ENCODE assay signal across 1 cellular context in the genomic region with DNA sequence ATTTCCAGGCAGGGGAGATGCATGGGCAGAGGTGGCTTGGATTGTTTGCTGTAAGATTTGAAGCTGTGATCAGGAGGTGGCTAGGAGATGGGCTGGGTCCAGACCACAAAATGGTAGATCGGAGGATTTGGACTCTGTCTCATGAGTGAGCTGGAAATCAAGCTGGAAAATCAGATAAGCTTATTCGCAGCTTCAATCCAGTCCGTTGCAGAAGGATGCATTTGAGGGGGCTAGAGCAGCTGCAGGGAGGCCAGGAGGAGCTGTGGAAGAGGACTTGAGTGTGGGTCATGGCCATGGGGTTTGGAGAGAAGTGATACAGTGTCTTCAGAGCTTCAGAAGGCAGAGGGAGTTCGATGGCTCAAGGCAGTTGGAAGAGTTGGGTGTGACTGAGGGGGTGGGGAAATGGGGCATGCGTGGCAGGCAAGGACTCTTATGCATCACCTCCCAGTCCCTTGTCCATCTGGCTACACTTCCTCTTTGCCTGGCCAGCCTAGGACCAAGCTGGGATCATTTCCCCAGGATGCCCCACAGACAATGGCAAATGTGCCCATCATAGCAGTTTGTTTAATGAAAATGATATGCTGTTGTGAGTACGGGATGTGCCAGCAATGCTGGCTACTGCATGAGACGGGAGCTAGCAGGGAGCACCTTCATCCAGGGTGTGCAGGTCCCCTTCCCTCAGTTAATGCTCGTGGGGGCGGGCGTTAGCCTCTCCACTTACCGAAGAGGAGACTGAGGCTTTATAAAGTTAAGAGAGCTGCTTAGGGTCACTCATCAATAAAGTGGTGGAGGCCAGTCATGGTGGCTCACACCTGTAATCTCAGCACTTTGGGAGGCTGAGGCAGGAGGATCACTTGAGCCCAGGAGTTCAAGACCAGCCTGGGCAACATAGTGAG.
TF ChIP-seq lines count a peak whose summit lies in the region.

No MANE protein-coding gene starts in this region.

TF ChIP-seq in GM23338, 12 proteins besides CTCF, POLR2A, EP300 and RAD21 (continued from another document):
- TF ChIP-seq JUNB (IDR thresholded peaks at IDR 0.05; ENCODE audit: unreplicated experiment) (no peak), CREB1 (CRISPR knock-in tag; IDR thresholded peaks at IDR 0.05; ENCODE audit: low read depth) (no peak), POLR2AphosphoS5 (IDR thresholded peaks at IDR 0.05; ENCODE audit: low read depth) (no peak; the same call in 1 of the 2 replicates)
- TF ChIP-seq, protein P1, sequence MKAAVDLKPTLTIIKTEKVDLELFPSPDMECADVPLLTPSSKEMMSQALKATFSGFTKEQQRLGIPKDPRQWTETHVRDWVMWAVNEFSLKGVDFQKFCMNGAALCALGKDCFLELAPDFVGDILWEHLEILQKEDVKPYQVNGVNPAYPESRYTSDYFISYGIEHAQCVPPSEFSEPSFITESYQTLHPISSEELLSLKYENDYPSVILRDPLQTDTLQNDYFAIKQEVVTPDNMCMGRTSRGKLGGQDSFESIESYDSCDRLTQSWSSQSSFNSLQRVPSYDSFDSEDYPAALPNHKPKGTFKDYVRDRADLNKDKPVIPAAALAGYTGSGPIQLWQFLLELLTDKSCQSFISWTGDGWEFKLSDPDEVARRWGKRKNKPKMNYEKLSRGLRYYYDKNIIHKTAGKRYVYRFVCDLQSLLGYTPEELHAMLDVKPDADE (IDR thresholded peaks at IDR 0.05): no peak
- TF ChIP-seq, protein P2, sequence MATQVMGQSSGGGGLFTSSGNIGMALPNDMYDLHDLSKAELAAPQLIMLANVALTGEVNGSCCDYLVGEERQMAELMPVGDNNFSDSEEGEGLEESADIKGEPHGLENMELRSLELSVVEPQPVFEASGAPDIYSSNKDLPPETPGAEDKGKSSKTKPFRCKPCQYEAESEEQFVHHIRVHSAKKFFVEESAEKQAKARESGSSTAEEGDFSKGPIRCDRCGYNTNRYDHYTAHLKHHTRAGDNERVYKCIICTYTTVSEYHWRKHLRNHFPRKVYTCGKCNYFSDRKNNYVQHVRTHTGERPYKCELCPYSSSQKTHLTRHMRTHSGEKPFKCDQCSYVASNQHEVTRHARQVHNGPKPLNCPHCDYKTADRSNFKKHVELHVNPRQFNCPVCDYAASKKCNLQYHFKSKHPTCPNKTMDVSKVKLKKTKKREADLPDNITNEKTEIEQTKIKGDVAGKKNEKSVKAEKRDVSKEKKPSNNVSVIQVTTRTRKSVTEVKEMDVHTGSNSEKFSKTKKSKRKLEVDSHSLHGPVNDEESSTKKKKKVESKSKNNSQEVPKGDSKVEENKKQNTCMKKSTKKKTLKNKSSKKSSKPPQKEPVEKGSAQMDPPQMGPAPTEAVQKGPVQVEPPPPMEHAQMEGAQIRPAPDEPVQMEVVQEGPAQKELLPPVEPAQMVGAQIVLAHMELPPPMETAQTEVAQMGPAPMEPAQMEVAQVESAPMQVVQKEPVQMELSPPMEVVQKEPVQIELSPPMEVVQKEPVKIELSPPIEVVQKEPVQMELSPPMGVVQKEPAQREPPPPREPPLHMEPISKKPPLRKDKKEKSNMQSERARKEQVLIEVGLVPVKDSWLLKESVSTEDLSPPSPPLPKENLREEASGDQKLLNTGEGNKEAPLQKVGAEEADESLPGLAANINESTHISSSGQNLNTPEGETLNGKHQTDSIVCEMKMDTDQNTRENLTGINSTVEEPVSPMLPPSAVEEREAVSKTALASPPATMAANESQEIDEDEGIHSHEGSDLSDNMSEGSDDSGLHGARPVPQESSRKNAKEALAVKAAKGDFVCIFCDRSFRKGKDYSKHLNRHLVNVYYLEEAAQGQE (IDR thresholded peaks at IDR 0.05; ENCODE audit: unreplicated experiment): no peak
TF ChIP-seq in GM23338: peak in this region for 0.
